ENCODE assay signal across 7 cellular contexts in genomic region chr6:12957321-12958051, GRCh38.
DNase-seq lines count a peak whose midpoint lies in the region; ATAC-seq, FAIRE-seq and TF ChIP-seq lines count a peak whose summit lies in the region.

No MANE protein-coding gene starts in this region.

- intact Hi-C loops in natural killer cell (cut with micrococcal nuclease) = no loop called here

- H3K27me3 ChIP-seq in gastroesophageal sphincter = peaks cover 8% of the 10 kb centered on the region

- WGBS in gastroesophageal sphincter (ENCODE audit: low coverage in 1 of 2), 2 donors = 0% methylated on average over 7 to 9 of the region's 24 CpGs
- WGBS in urinary bladder = 1% methylated on average over 24 of the region's 24 CpGs

- no peak for DNase-seq in GM19239 (ENCODE audit: insufficient read length, low spot score)
- peak; percentile 65 for DNase-seq in NCI-H524 treated with DMSO at 0.1 percent for 48 hours (lab: John Stamatoyannopoulos, UW)
- DNase-seq in natural killer cell = peak; percentile 18

- H3K4me3 Mint-ChIP-seq in activated naive CD8-positive, alpha-beta T cell = peak overlapping the region; percentile 84
- H3K4me3 Mint-ChIP-seq in natural killer cell = peak overlapping the region; percentile 87

- no peaks in the 10 kb centered on the region for H3K36me3 ChIP-seq in gastroesophageal sphincter
- H3K36me3 ChIP-seq in urinary bladder (ENCODE audit: insufficient read depth) = no peaks in the 10 kb centered on the region

- H3K27me3 Mint-ChIP-seq in activated naive CD8-positive, alpha-beta T cell = peaks cover 16% of the 10 kb centered on the region
- H3K27me3 Mint-ChIP-seq in natural killer cell (ENCODE audit: low read depth in 2 of 2) = peaks cover 29 to 45% of the 10 kb centered on the region in 2 donors

- TF ChIP-seq POLR2A in gastroesophageal sphincter (IDR thresholded peaks at IDR 0.05) = no peak

- H3K4me1 Mint-ChIP-seq in activated naive CD8-positive, alpha-beta T cell (ENCODE audit: low read depth) = peaks cover 21% of the 10 kb centered on the region
- H3K4me1 Mint-ChIP-seq in natural killer cell = peaks cover 18 to 29% of the 10 kb centered on the region in 2 donors

- H3K4me1 ChIP-seq in gastroesophageal sphincter (peaks cover 0 to 11% (median 0%) of the 10 kb centered on the region in 3 donors), urinary bladder (ENCODE audit: insufficient read depth) (no peaks in the 10 kb centered on the region)

- TF ChIP-seq CTCF in gastroesophageal sphincter (IDR thresholded peaks at IDR 0.05) (peak in 1 of 4 experiments; percentile 5), natural killer cell (IDR thresholded peaks at IDR 0.05) (no peak)

- H3K27ac ChIP-seq in gastroesophageal sphincter (peak overlapping the region in 3 of 4 donors; percentile 70 to 76 (median 74)), urinary bladder (ENCODE audit: low read depth) (no peak overlapping the region)

- peak; percentile 77 for ATAC-seq in gastroesophageal sphincter
- peak; percentile 38 to 80 (median 49) for ATAC-seq in natural killer cell
- no peak for ATAC-seq in HG02642 (IDR thresholded peaks at IDR 0.05; ENCODE audit: poor library complexity, unreplicated experiment)

- peak; percentile 63 for FAIRE-seq in GM19239 (lab: Jason Lieb, UNC)

- no peaks in the 10 kb centered on the region for H3K36me3 Mint-ChIP-seq in activated naive CD8-positive, alpha-beta T cell
- no peaks in the 10 kb centered on the region for H3K36me3 Mint-ChIP-seq in natural killer cell

- no peak for TF ChIP-seq EP300 in gastroesophageal sphincter (IDR thresholded peaks at IDR 0.05)

- peak overlapping the region; percentile 59 to 66 for H3K4me3 ChIP-seq in gastroesophageal sphincter
- H3K4me3 ChIP-seq in urinary bladder (ENCODE audit: low read depth, low read length) = peak overlapping the region; percentile 50

- H3K9me3 ChIP-seq in gastroesophageal sphincter = no peaks in the 10 kb centered on the region

- H3K9me3 Mint-ChIP-seq in activated naive CD8-positive, alpha-beta T cell (ENCODE audit: low read depth) = no peaks in the 10 kb centered on the region
- no peaks in the 10 kb centered on the region for H3K9me3 Mint-ChIP-seq in natural killer cell

- H3K27ac Mint-ChIP-seq in activated naive CD8-positive, alpha-beta T cell = no peak overlapping the region
- H3K27ac Mint-ChIP-seq in natural killer cell = peak overlapping the region in 1 of 2 donors; percentile 76
